In the genomic region with DNA sequence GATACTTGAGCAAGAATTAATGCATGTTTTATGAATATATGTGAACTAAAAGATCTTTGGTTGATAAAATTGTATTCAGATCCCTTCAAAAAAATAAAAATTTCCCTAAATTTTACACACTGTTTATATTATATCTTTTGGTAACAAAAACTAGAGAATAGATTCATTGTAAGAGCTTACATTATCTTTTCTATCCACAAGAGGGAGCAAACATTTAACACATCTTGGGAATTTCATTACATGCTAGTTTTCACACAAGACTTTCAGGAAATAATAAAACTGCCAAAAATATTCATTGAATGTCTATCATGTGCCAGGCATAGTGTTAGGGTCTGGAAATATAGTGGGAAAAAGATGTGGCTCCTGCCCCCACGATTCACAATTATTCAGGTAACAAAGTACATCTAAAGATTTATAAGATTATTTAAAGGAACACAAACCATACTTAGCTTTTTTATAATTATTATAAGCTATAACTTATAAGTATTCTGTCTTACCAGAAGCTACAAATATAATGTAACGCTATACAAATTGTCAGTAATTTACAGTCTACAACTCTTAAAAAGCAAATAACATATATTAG, we compare ENCODE assay signal across 2 cellular contexts.
A peak's percentile ranks its signal among the peaks of the same experiment; 100 is the strongest.
TF ChIP-seq lines count a peak whose summit lies in the region.

No MANE protein-coding gene starts in this region.

TF ChIP-seq in GM12878, 131 proteins besides CTCF, POLR2A, EP300 and RAD21:
- TF ChIP-seq SMC3 (IDR thresholded peaks at IDR 0.05; ENCODE audit: borderline replicate concordance, low read length) (peak; percentile 61; the same call in 1 of the 2 replicates), LARP7 (IDR thresholded peaks at IDR 0.05) (no peak), ZNF592 (IDR thresholded peaks at IDR 0.05) (no peak), CBX5 (IDR thresholded peaks at IDR 0.05; ENCODE audit: low read depth) (no peak)

TF ChIP-seq in HepG2, 621 proteins besides CTCF, POLR2A, EP300 and RAD21:
- TF ChIP-seq SMC3 (IDR thresholded peaks at IDR 0.05; ENCODE audit: low read length) = peak; percentile 60; the same call in 1 of the 2 replicates
- no peak for TF ChIP-seq ZNF567 (CRISPR knock-in tag; IDR thresholded peaks at IDR 0.05; ENCODE audit: borderline replicate concordance)
- TF ChIP-seq ZNF660 (CRISPR knock-in tag; IDR thresholded peaks at IDR 0.05; ENCODE audit: borderline replicate concordance, low read depth) = no peak
- TF ChIP-seq STAG1 (CRISPR knock-in tag; IDR thresholded peaks at IDR 0.05) = peak; percentile 56
- TF ChIP-seq, protein P1, sequence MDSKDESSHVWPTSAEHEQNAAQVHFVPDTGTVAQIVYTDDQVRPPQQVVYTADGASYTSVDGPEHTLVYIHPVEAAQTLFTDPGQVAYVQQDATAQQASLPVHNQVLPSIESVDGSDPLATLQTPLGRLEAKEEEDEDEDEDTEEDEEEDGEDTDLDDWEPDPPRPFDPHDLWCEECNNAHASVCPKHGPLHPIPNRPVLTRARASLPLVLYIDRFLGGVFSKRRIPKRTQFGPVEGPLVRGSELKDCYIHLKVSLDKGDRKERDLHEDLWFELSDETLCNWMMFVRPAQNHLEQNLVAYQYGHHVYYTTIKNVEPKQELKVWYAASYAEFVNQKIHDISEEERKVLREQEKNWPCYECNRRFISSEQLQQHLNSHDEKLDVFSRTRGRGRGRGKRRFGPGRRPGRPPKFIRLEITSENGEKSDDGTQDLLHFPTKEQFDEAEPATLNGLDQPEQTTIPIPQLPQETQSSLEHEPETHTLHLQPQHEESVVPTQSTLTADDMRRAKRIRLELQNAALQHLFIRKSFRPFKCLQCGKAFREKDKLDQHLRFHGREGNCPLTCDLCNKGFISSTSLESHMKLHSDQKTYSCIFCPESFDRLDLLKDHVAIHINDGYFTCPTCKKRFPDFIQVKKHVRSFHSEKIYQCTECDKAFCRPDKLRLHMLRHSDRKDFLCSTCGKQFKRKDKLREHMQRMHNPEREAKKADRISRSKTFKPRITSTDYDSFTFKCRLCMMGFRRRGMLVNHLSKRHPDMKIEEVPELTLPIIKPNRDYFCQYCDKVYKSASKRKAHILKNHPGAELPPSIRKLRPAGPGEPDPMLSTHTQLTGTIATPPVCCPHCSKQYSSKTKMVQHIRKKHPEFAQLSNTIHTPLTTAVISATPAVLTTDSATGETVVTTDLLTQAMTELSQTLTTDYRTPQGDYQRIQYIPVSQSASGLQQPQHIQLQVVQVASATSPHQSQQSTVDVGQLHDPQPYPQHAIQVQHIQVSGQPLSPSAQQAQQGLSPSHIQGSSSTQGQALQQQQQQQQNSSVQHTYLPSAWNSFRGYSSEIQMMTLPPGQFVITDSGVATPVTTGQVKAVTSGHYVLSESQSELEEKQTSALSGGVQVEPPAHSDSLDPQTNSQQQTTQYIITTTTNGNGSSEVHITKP (CRISPR knock-in tag; IDR thresholded peaks at IDR 0.05; ENCODE audit: low read depth) = no peak
- TF ChIP-seq HHEX (CRISPR knock-in tag; IDR thresholded peaks at IDR 0.05) = no peak
